In genomic region chr12:14773685-14774073, GRCh38 we compare ENCODE assay signal across 8 cellular contexts. TPM values are rescaled to one million over a fixed set of nuclear protein-coding genes. Genes with fewer than 3 reads are reported as not detected.
DNase-seq lines count a peak whose midpoint lies in the region; ATAC-seq, FAIRE-seq and TF ChIP-seq lines count a peak whose summit lies in the region.

No MANE protein-coding gene starts in this region.

- H2AFZ ChIP-seq in keratinocyte (ENCODE audit: control insufficient read depth, low read length), result peak overlapping the region; percentile 97

- H3K4me2 ChIP-seq in keratinocyte (ENCODE audit: control insufficient read depth, extremely low read depth, insufficient read depth, low read depth, low read length), result peak overlapping the region; percentile 84

- H3K36me3 ChIP-seq in heart left ventricle (no peaks in the 10 kb centered on the region), keratinocyte (ENCODE audit: control insufficient read depth in 2 of 2, extremely low read depth in 1 of 2, insufficient read depth in 2 of 2, low read length in 2 of 2) (no peaks in the 10 kb centered on the region), stomach (no peaks in the 10 kb centered on the region)

- 10 to 25% (median 18%) methylated on average over 14 to 16 of the region's 16 CpGs for WGBS in heart left ventricle, 4 donors
- 9 to 24% (median 17%) methylated on average over 16 of the region's 16 CpGs for WGBS in stomach, 5 donors

- H3K27me3 ChIP-seq in heart left ventricle, result no peaks in the 10 kb centered on the region
- no peaks in the 10 kb centered on the region for H3K27me3 ChIP-seq in keratinocyte (ENCODE audit: control insufficient read depth, extremely low read depth, insufficient read depth, low read length)
- H3K27me3 ChIP-seq in stomach, result no peaks in the 10 kb centered on the region

- H3K79me2 ChIP-seq in keratinocyte (ENCODE audit: control insufficient read depth, insufficient read depth, low read length), result peaks cover 14% of the 10 kb centered on the region

- dilution Hi-C loops in keratinocyte (cut with MboI; ENCODE audit: extremely low pct_ligation_motif_present, low sequenced_read_pairs), result no loop called here

- peaks cover 49% of the 10 kb centered on the region for H3K4me1 Mint-ChIP-seq in activated T-helper 2 cell treated with anti-CD3 and anti-CD28 coated beads, Interferon-gamma antibody, Interleukin-2, Interleukin-4, amounts not matched to agents 10 μg/mL and 5 μg/mL and 100 μg/mL, durations not matched to agents 14 hours and 24 hours and 36 hours (ENCODE audit: low read depth)

- intact Hi-C loops in heart left ventricle (cut with DNase I), result loop anchor here in 6 of 10 donors (2.0 to 10.0 kb wide), 7 partner anchors 29 to 1111 kb away; partner anchors contain the start of genes C12orf60 (in 3 of the 6), WBP11 (in 3 of the 6), ART4 (in 1 of the 6) and ATF7IP (in 1 of the 6)
- intact Hi-C loops in left ventricle myocardium superior (cut with micrococcal nuclease), result no loop called here
- intact Hi-C loops in activated T-helper 2 cell treated with anti-CD3 and anti-CD28 coated beads, Interferon-gamma antibody, Interleukin-2, Interleukin-4, amounts not matched to agents 10 μg/mL and 5 μg/mL and 100 μg/mL, durations not matched to agents 14 hours and 24 hours and 36 hours (cut with micrococcal nuclease), result loop anchor here (1.0 to 5.0 kb wide), 7 partner anchors 30 to 1671 kb away; partner anchors contain the start of genes C12orf60, GSG1, STRAP and WBP11
- intact Hi-C loops in stomach (cut with DNase I; ENCODE audit: low total_unique reads), result no loop called here

- peak in 3 of 5 donors; percentile 24 to 40 (median 33) for DNase-seq in heart left ventricle
- no peak for DNase-seq in left ventricle myocardium superior
- no peak for DNase-seq in activated T-helper 2 cell treated with anti-CD3 and anti-CD28 coated beads, Interferon-gamma antibody, Interleukin-2, Interleukin-4, amounts not matched to agents 10 μg/mL and 5 μg/mL and 100 μg/mL, durations not matched to agents 14 hours and 24 hours and 36 hours (ENCODE audit: low spot score)
- DNase-seq in keratinocyte (ENCODE audit: low read depth, low spot score), result no peak
- DNase-seq in stomach, result no peak
- DNase-seq in erythroblast (lab: John Stamatoyannopoulos, UW), result no peak
- no peak for DNase-seq in G401 (ENCODE audit: low spot score)

- no peak for FAIRE-seq in keratinocyte (lab: Jason Lieb, UNC)

- H4K20me1 ChIP-seq in keratinocyte (ENCODE audit: control insufficient read depth, extremely low read depth, insufficient read depth, low read length), result no peaks in the 10 kb centered on the region

- H3K4me3 ChIP-seq in heart left ventricle, result peak overlapping the region in 11 of 12 donors; percentile 68 to 89 (median 81)
- peak overlapping the region; percentile 75 to 84 (median 80) for H3K4me3 ChIP-seq in keratinocyte (ENCODE audit: control insufficient read depth in 2 of 3, extremely low read depth in 1 of 3, insufficient read depth in 2 of 3, low read depth in 1 of 3, low read length in 3 of 3)
- H3K4me3 ChIP-seq in stomach, result peak overlapping the region; percentile 60 to 91 (median 73)

- H3K9ac ChIP-seq in keratinocyte (ENCODE audit: control insufficient read depth, extremely low read depth, insufficient read depth, low read length), result peak overlapping the region; percentile 88

- H3K27ac Mint-ChIP-seq in activated T-helper 2 cell treated with anti-CD3 and anti-CD28 coated beads, Interferon-gamma antibody, Interleukin-2, Interleukin-4, amounts not matched to agents 10 μg/mL and 5 μg/mL and 100 μg/mL, durations not matched to agents 14 hours and 24 hours and 36 hours, result peak overlapping the region; percentile 98

- peaks cover 17% of the 10 kb centered on the region for H3K36me3 Mint-ChIP-seq in activated T-helper 2 cell treated with anti-CD3 and anti-CD28 coated beads, Interferon-gamma antibody, Interleukin-2, Interleukin-4, amounts not matched to agents 10 μg/mL and 5 μg/mL and 100 μg/mL, durations not matched to agents 14 hours and 24 hours and 36 hours (ENCODE audit: low read depth)

- ATAC-seq in heart left ventricle (peak in 1 of 4 donors; percentile 0), left ventricle myocardium superior (no peak), HG03064 (IDR thresholded peaks at IDR 0.05; ENCODE audit: low read depth, unreplicated experiment) (peak; percentile 26)

- no peaks in the 10 kb centered on the region for H3K9me3 Mint-ChIP-seq in activated T-helper 2 cell treated with anti-CD3 and anti-CD28 coated beads, Interferon-gamma antibody, Interleukin-2, Interleukin-4, amounts not matched to agents 10 μg/mL and 5 μg/mL and 100 μg/mL, durations not matched to agents 14 hours and 24 hours and 36 hours

- H3K27ac ChIP-seq in heart left ventricle (peak overlapping the region; percentile 9 to 98 (median 90)), keratinocyte (ENCODE audit: control insufficient read depth, insufficient read depth, low read length) (peak overlapping the region; percentile 65), stomach (peak overlapping the region; percentile 92 to 99 (median 97))

- in situ Hi-C loops in G401 (cut with HindIII; ENCODE audit: low sequenced_read_pairs), result no loop called here

- no peaks in the 10 kb centered on the region for H3K9me3 ChIP-seq in heart left ventricle
- no peaks in the 10 kb centered on the region for H3K9me3 ChIP-seq in keratinocyte (ENCODE audit: control insufficient read depth, low read depth, low read length)
- H3K9me3 ChIP-seq in stomach, result no peaks in the 10 kb centered on the region

- no peaks in the 10 kb centered on the region for H3K27me3 Mint-ChIP-seq in activated T-helper 2 cell treated with anti-CD3 and anti-CD28 coated beads, Interferon-gamma antibody, Interleukin-2, Interleukin-4, amounts not matched to agents 10 μg/mL and 5 μg/mL and 100 μg/mL, durations not matched to agents 14 hours and 24 hours and 36 hours (ENCODE audit: low read depth)

- TF ChIP-seq CTCF in heart left ventricle (IDR thresholded peaks at IDR 0.05), result no peak
- no peak for TF ChIP-seq CTCF in keratinocyte (optimal IDR thresholded peaks at IDR 0.05 in 1 of 3, IDR thresholded peaks at IDR 0.05 in 1 of 3, conservative IDR thresholded peaks at IDR 0.05 in 1 of 3; ENCODE audit: extremely low read depth in 1 of 3, insufficient read depth in 2 of 3, low read length in 3 of 3)
- no peak for TF ChIP-seq CTCF in stomach (IDR thresholded peaks at IDR 0.05)

- H3K4me3 Mint-ChIP-seq in activated T-helper 2 cell treated with anti-CD3 and anti-CD28 coated beads, Interferon-gamma antibody, Interleukin-2, Interleukin-4, amounts not matched to agents 10 μg/mL and 5 μg/mL and 100 μg/mL, durations not matched to agents 14 hours and 24 hours and 36 hours (ENCODE audit: low read depth), result peak overlapping the region; percentile 98

- no peak for TF ChIP-seq EP300 in stomach (IDR thresholded peaks at IDR 0.05)

- TF ChIP-seq POLR2A in heart left ventricle (IDR thresholded peaks at IDR 0.05) (no peak), stomach (IDR thresholded peaks at IDR 0.05) (no peak), erythroblast (IDR thresholded peaks at IDR 0.05; ENCODE audit: low read length) (no peak)

- H3K9me1 ChIP-seq in keratinocyte (ENCODE audit: control insufficient read depth, extremely low read depth, insufficient read depth, low read length), result no peaks in the 10 kb centered on the region

- peaks cover 0 to 36% (median 16%) of the 10 kb centered on the region in 12 donors for H3K4me1 ChIP-seq in heart left ventricle
- H3K4me1 ChIP-seq in keratinocyte (ENCODE audit: control insufficient read depth, extremely low read depth, insufficient read depth, low read length), result peaks cover 27% of the 10 kb centered on the region
- peaks cover 16 to 54% (median 38%) of the 10 kb centered on the region in 4 donors for H3K4me1 ChIP-seq in stomach

RNA-seq across cellular contexts. Expression of gene WBP11, which starts 29.6 kb away (rescaled TPM):
- total RNA-seq in heart left ventricle, result 10 to 100 TPM; 20.2 to 62.7 (median 52.7) TPM
- 10 to 100 TPM; 11.4 to 38.8 TPM for polyA plus RNA-seq in heart left ventricle
- 51.5 TPM for total RNA-seq in left ventricle myocardium superior
- 128 and 134 TPM in 2 replicates for total RNA-seq in activated T-helper 2 cell treated with anti-CD3 and anti-CD28 coated beads, Interferon-gamma antibody, Interleukin-2, Interleukin-4, amounts not matched to agents 10 μg/mL and 5 μg/mL and 100 μg/mL, durations not matched to agents 14 hours and 24 hours and 36 hours
- 4.8 to 21.0 TPM (median 13.1 TPM) in 3 replicates for polyA plus RNA-seq in keratinocyte
- 119 TPM for polyA plus RNA-seq in keratinocyte (2011; ENCODE audit: low read depth)
- 13.6 and 17.0 TPM in 2 replicates for polyA plus RNA-seq in keratinocyte (2011; cell fraction: cytosol; rRNA removed)
- 11.3 and 13.6 TPM in 2 replicates for polyA plus RNA-seq in keratinocyte (2011; cell fraction: nucleus; rRNA removed)
- polyA plus RNA-seq in keratinocyte (2012; ENCODE audit: low replicate concordance), result 18.1 and 34.0 TPM in 2 replicates
- 4.4 to 20.4 TPM (median 11.2 TPM) in 3 replicates for polyA minus RNA-seq in keratinocyte
- 8.2 TPM for polyA minus RNA-seq in keratinocyte (2011; cell fraction: cytosol; rRNA and poly(A)+ RNA removed)
- 4.5 and 6.7 TPM in 2 replicates for polyA minus RNA-seq in keratinocyte (2011; cell fraction: nucleus; rRNA and poly(A)+ RNA removed)
- 10 to 100 TPM in 4 of 5 donors, 1 to 10 TPM in 1; 1.4 to 65.9 (median 19.2) TPM for total RNA-seq in stomach
- 10 to 100 TPM; 12.7 to 16.0 (median 13.0) TPM for polyA plus RNA-seq in stomach
- total RNA-seq in G401 (2014; rRNA removed; shearing (Covaris generic)), result 17.8 and 18.4 TPM in 2 replicates

RNA-seq across cellular contexts. Expression of gene C12orf60, which starts 29.8 kb away (rescaled TPM):
- total RNA-seq in heart left ventricle (1 to 10 TPM; 2.0 to 4.6 (median 3.4) TPM), left ventricle myocardium superior (1.3 TPM), stomach (1 to 10 TPM in 3 of 5 donors, not detected in 2; 1.0 to 3.1 (median 1.5) TPM)
- polyA plus RNA-seq in heart left ventricle (1 to 10 TPM; 3.6 to 5.3 TPM), keratinocyte (1.3 to 3.2 TPM (median 2.4 TPM) in 3 replicates), stomach (1 to 10 TPM; 1.1 to 2.4 (median 1.4) TPM)
- total RNA-seq in activated T-helper 2 cell treated with anti-CD3 and anti-CD28 coated beads, Interferon-gamma antibody, Interleukin-2, Interleukin-4, amounts not matched to agents 10 μg/mL and 5 μg/mL and 100 μg/mL, durations not matched to agents 14 hours and 24 hours and 36 hours, result 2.2 and 2.8 TPM in 2 replicates
- 0.71 TPM for polyA plus RNA-seq in keratinocyte (2011; ENCODE audit: low read depth)
- 1.5 and 3.3 TPM in 2 replicates for polyA plus RNA-seq in keratinocyte (2011; cell fraction: cytosol; rRNA removed)
- polyA plus RNA-seq in keratinocyte (2011; cell fraction: nucleus; rRNA removed), result 2.2 and 2.5 TPM in 2 replicates
- polyA plus RNA-seq in keratinocyte (2012; ENCODE audit: low replicate concordance), result 1.3 and 2.5 TPM in 2 replicates
- polyA minus RNA-seq in keratinocyte, result 1.3 to 1.8 TPM in 2 of 3 replicates, not detected in the other
- not detected for polyA minus RNA-seq in keratinocyte (2011; cell fraction: cytosol; rRNA and poly(A)+ RNA removed)
- 0.63 and 2.1 TPM in 2 replicates for polyA minus RNA-seq in keratinocyte (2011; cell fraction: nucleus; rRNA and poly(A)+ RNA removed)
- 1.6 and 2.6 TPM in 2 replicates for total RNA-seq in G401 (2014; rRNA removed; shearing (Covaris generic))

RNA-seq across cellular contexts. Expression of gene SMCO3, which starts 40.3 kb away (rescaled TPM):
- under 1 TPM in 4 of 9 donors, not detected in 5; 0.13 to 0.91 (median 0.17) TPM for total RNA-seq in heart left ventricle
- under 1 TPM; 0.07 to 0.57 TPM for polyA plus RNA-seq in heart left ventricle
- 0.20 TPM for total RNA-seq in left ventricle myocardium superior
- total RNA-seq in activated T-helper 2 cell treated with anti-CD3 and anti-CD28 coated beads, Interferon-gamma antibody, Interleukin-2, Interleukin-4, amounts not matched to agents 10 μg/mL and 5 μg/mL and 100 μg/mL, durations not matched to agents 14 hours and 24 hours and 36 hours, result not detected in 2 replicates
- polyA plus RNA-seq in keratinocyte, result not detected in 3 replicates
- polyA plus RNA-seq in keratinocyte (2011; ENCODE audit: low read depth), result not detected
- polyA plus RNA-seq in keratinocyte (2011; cell fraction: cytosol; rRNA removed), result not detected in 2 replicates
- not detected in 2 replicates for polyA plus RNA-seq in keratinocyte (2011; cell fraction: nucleus; rRNA removed)
- 0.07 TPM in 1 of 2 replicates, not detected in the other for polyA plus RNA-seq in keratinocyte (2012; ENCODE audit: low replicate concordance)
- polyA minus RNA-seq in keratinocyte, result not detected in 3 replicates
- polyA minus RNA-seq in keratinocyte (2011; cell fraction: cytosol; rRNA and poly(A)+ RNA removed), result not detected
- polyA minus RNA-seq in keratinocyte (2011; cell fraction: nucleus; rRNA and poly(A)+ RNA removed), result not detected in 2 replicates
- total RNA-seq in stomach, result 1 to 10 TPM in 1 of 5 donors, not detected in 4; 2.4 TPM
- polyA plus RNA-seq in stomach, result not detected
- not detected in 2 replicates for total RNA-seq in G401 (2014; rRNA removed; shearing (Covaris generic))

Comparison
In these comparisons a context has a peak if more than half of its experiments do, and no peak if none do; other contexts are left out.
1. DNase-seq: peak in heart left ventricle (3 of 5); none in left ventricle myocardium superior (single experiment), activated T-helper 2 cell treated with anti-CD3 and anti-CD28 coated beads, Interferon-gamma antibody, Interleukin-2, Interleukin-4, amounts not matched to agents 10 μg/mL and 5 μg/mL and 100 μg/mL, durations not matched to agents 14 hours and 24 hours and 36 hours (single experiment), keratinocyte (single experiment), stomach (single experiment), erythroblast (0 of 2) and G401 (single experiment).
2. intact Hi-C loops: an anchor here in heart left ventricle (2.0 to 10.0 kb wide) and activated T-helper 2 cell treated with anti-CD3 and anti-CD28 coated beads, Interferon-gamma antibody, Interleukin-2, Interleukin-4, amounts not matched to agents 10 μg/mL and 5 μg/mL and 100 μg/mL, durations not matched to agents 14 hours and 24 hours and 36 hours (1.0 to 5.0 kb wide); none called in left ventricle myocardium superior and stomach.
3. Peak in every context shown above with its lines, with median percentiles within 50 percentile points of each other: H3K27ac ChIP-seq and H3K4me3 ChIP-seq.